Comparison of ENCODE assay signal across 8 cellular contexts in genomic region chr15:99796940-99797870, GRCh38.
DNase-seq lines count a peak whose midpoint lies in the region; ATAC-seq, FAIRE-seq and TF ChIP-seq lines count a peak whose summit lies in the region.
"Not testable (repeated sequence)": the region's sequence is repeated elsewhere in the genome, so short reads cannot be mapped to it uniquely, and the experiment has no call there.

No MANE protein-coding gene starts in this region.

- POLR2A ChIA-PET in endothelial cell of umbilical vein (lab: Charles Lee): not testable (repeated sequence)

- H3K9me3 Mint-ChIP-seq in activated T-helper 17 cell treated with anti-CD3 and anti-CD28 coated beads, Interleukin-2, amount 50 U/mL, for 72 hours; mesothelial cell of epicardium; type B pancreatic cell: not testable (repeated sequence)

- CTCF ChIA-PET in endothelial cell of umbilical vein (lab: Charles Lee): interaction anchor here (2.0 to 3.4 kb wide), 2 partner anchors 524 to 1969 kb away, joined by 19 to 21 read pairs; no protein-coding TSS in a partner anchor

- H3K27me3 Mint-ChIP-seq in activated T-helper 17 cell treated with anti-CD3 and anti-CD28 coated beads, Interleukin-2, amount 50 U/mL, for 72 hours; mesothelial cell of epicardium (ENCODE audit: low read depth); type B pancreatic cell: not testable (repeated sequence)

- H3K4me3 ChIP-seq in DND-41 (ENCODE audit: low read depth in 1 of 2, low read length in 2 of 2); H7 (ENCODE audit: insufficient read depth, low read depth, low read length); endothelial cell of umbilical vein (replicated peaks in 1 of 3; ENCODE audit: insufficient read depth in 1 of 3, low read depth in 1 of 3, low read length in 3 of 3): not testable (repeated sequence)
- H3K4me3 ChIP-seq in OCI-LY3 (ENCODE audit: low read length): peak overlapping the region; percentile 31; the same call in 1 of the 2 replicates

- not testable (repeated sequence) for H3K9me1 ChIP-seq in endothelial cell of umbilical vein (replicated peaks; ENCODE audit: control insufficient read depth, extremely low read depth, insufficient read depth, low read length)

- not testable (repeated sequence) for H3K4me1 Mint-ChIP-seq in activated T-helper 17 cell treated with anti-CD3 and anti-CD28 coated beads, Interleukin-2, amount 50 U/mL, for 72 hours; mesothelial cell of epicardium; type B pancreatic cell (ENCODE audit: unreplicated experiment)

- H3K4me3 Mint-ChIP-seq in activated T-helper 17 cell treated with anti-CD3 and anti-CD28 coated beads, Interleukin-2, amount 50 U/mL, for 72 hours; mesothelial cell of epicardium; type B pancreatic cell: not testable (repeated sequence)

- not testable (repeated sequence) for H4K20me1 ChIP-seq in DND-41 (ENCODE audit: insufficient read depth, low read length); OCI-LY3 (ENCODE audit: insufficient read depth, low read length); endothelial cell of umbilical vein (replicated peaks; ENCODE audit: control insufficient read depth, extremely low read depth, insufficient read depth, low read length)

- DNase-seq in DND-41; endothelial cell of umbilical vein (ENCODE audit: low read depth, low spot score); mesothelial cell of epicardium (ENCODE audit: low spot score in 2 of 2, unreplicated experiment in 2 of 2); type B pancreatic cell (ENCODE audit: extremely low spot score, unreplicated experiment): not testable (repeated sequence)
- peak; percentile 28 for DNase-seq in H7

- H3K9ac ChIP-seq in DND-41 (ENCODE audit: low read depth, low read length); OCI-LY3 (ENCODE audit: low read length); endothelial cell of umbilical vein (replicated peaks; ENCODE audit: extremely low read depth, insufficient read depth, low read length): not testable (repeated sequence)

- not testable (repeated sequence) for H3K4me1 ChIP-seq in DND-41 (ENCODE audit: insufficient read depth, low read length); OCI-LY3 (ENCODE audit: low read length); endothelial cell of umbilical vein (ENCODE audit: control insufficient read depth, extremely low read depth, insufficient read depth, low read length)

- ATAC-seq in DND-41 (ENCODE audit: insufficient read depth, low read depth) (peak; percentile 47; the same call in 1 of the 3 replicates), GM18502 (IDR thresholded peaks at IDR 0.05; ENCODE audit: poor library complexity, unreplicated experiment) (peak; percentile 52)
- ATAC-seq in activated T-helper 17 cell treated with anti-CD3 and anti-CD28 coated beads, Interleukin-2, amount 50 U/mL, for 72 hours (replicated peaks): not testable (repeated sequence)

- H3K27ac ChIP-seq in DND-41 (ENCODE audit: low read length); OCI-LY3 (ENCODE audit: low read length); endothelial cell of umbilical vein (ENCODE audit: insufficient read depth, low read depth, low read length): not testable (repeated sequence)

- TF ChIP-seq POLR2A in endothelial cell of umbilical vein (IDR thresholded peaks at IDR 0.05; ENCODE audit: low read depth, low read length): not testable (repeated sequence)

- FAIRE-seq in endothelial cell of umbilical vein (lab: Jason Lieb, UNC): peak; percentile 66

- not testable (repeated sequence) for H3K36me3 Mint-ChIP-seq in activated T-helper 17 cell treated with anti-CD3 and anti-CD28 coated beads, Interleukin-2, amount 50 U/mL, for 72 hours (ENCODE audit: low read depth); mesothelial cell of epicardium; type B pancreatic cell

- H2AFZ ChIP-seq in DND-41 (ENCODE audit: low read depth, low read length); OCI-LY3 (ENCODE audit: low read depth, low read length); endothelial cell of umbilical vein (ENCODE audit: low read depth, low read length): not testable (repeated sequence)

- H3K4me2 ChIP-seq in DND-41 (ENCODE audit: insufficient read depth, low read length); endothelial cell of umbilical vein (ENCODE audit: insufficient read depth, low read length): not testable (repeated sequence)
- H3K4me2 ChIP-seq in OCI-LY3 (ENCODE audit: low read length): peak overlapping the region; percentile 32; the same call in 1 of the 2 replicates

- dilution Hi-C loops in endothelial cell of umbilical vein (cut with MboI; ENCODE audit: extremely low pct_ligation_motif_present, low sequenced_read_pairs): not testable (repeated sequence)

- H3K9me3 ChIP-seq in DND-41 (ENCODE audit: insufficient read depth, low read length, severe bottlenecking); OCI-LY3 (ENCODE audit: insufficient read depth, low read length); endothelial cell of umbilical vein (replicated peaks; ENCODE audit: control insufficient read depth, insufficient read depth, low read length): not testable (repeated sequence)

- H3K36me3 ChIP-seq in DND-41 (ENCODE audit: insufficient read depth, low read length); H7 (replicated peaks; ENCODE audit: control insufficient read depth, insufficient read depth, low read length); OCI-LY3 (replicated peaks; ENCODE audit: low read depth, low read length); endothelial cell of umbilical vein (ENCODE audit: control insufficient read depth in 2 of 2, extremely low read depth in 1 of 2, insufficient read depth in 2 of 2, low read length in 2 of 2): not testable (repeated sequence)

- TF ChIP-seq CTCF in DND-41 (IDR thresholded peaks at IDR 0.05; ENCODE audit: borderline replicate concordance, extremely low read depth, low read length, poor library complexity, severe bottlenecking); OCI-LY3 (IDR thresholded peaks at IDR 0.05; ENCODE audit: low read depth, low read length); endothelial cell of umbilical vein (IDR thresholded peaks at IDR 0.05; ENCODE audit: extremely low read depth in 1 of 2, insufficient read depth in 1 of 2, low read depth in 1 of 2, low read length in 2 of 2): not testable (repeated sequence)
- TF ChIP-seq CTCF in mesothelial cell of epicardium (IDR thresholded peaks at IDR 0.05; ENCODE audit: unreplicated experiment) (peak; percentile 20), type B pancreatic cell (conservative IDR thresholded peaks at IDR 0.05) (peak; percentile 43)

- intact Hi-C loops in endothelial cell of umbilical vein (cut with micrococcal nuclease): loop anchor here (1.0 kb wide), 1 partner anchor 524 kb away; no protein-coding TSS in a partner anchor

- peak overlapping the region; percentile 48 for H3K27ac Mint-ChIP-seq in activated T-helper 17 cell treated with anti-CD3 and anti-CD28 coated beads, Interleukin-2, amount 50 U/mL, for 72 hours
- H3K27ac Mint-ChIP-seq in mesothelial cell of epicardium, type B pancreatic cell: not testable (repeated sequence)

- not testable (repeated sequence) for H3K27me3 ChIP-seq in DND-41 (ENCODE audit: insufficient read depth, low read length, poor library complexity); H7 (ENCODE audit: control insufficient read depth, insufficient read depth, low read length); OCI-LY3 (ENCODE audit: low read depth, low read length); endothelial cell of umbilical vein (ENCODE audit: control insufficient read depth in 2 of 2, insufficient read depth in 2 of 2, low read length in 2 of 2)

- not testable (repeated sequence) for BruUV-seq in endothelial cell of umbilical vein (replicated peaks; lab: Mats Ljungman, UMichigan)

- not testable (repeated sequence) for H3K79me2 ChIP-seq in DND-41 (ENCODE audit: insufficient read depth, low read length); OCI-LY3 (ENCODE audit: low read length); endothelial cell of umbilical vein (ENCODE audit: control insufficient read depth, insufficient read depth, low read length)
